Comparison of ENCODE assay signal across 22 cellular contexts in genomic region chr11:34907934-34908593, GRCh38. TPM values are rescaled to one million over a fixed set of nuclear protein-coding genes. Genes with fewer than 3 reads are reported as not detected.
A peak's percentile ranks its signal among the peaks of the same experiment; 100 is the strongest.
DNase-seq lines count a peak whose midpoint lies in the region; ATAC-seq, FAIRE-seq and TF ChIP-seq lines count a peak whose summit lies in the region.
"Had no signal": no experiment of that assay in that cellular context is flagged by ENCODE, and none has a peak within 500 bp of the region (broad histone marks: within the 10 kb centered on the region; RNA-seq: fewer than 3 reads in every experiment).

No MANE protein-coding gene starts in this region.

- no peak overlapping the region for H3K4me3 ChIP-seq in K562
- H3K4me3 ChIP-seq: heart right ventricle, thoracic aorta had no signal

- H3K4me1 Mint-ChIP-seq in naive thymus-derived CD8-positive, alpha-beta T cell, result peaks cover 9 to 22% (median 14%) of the 10 kb centered on the region in 4 donors
- H3K4me1 Mint-ChIP-seq: nephron had no signal

- H3K9me1 ChIP-seq in K562 (ENCODE audit: control insufficient read depth, insufficient read depth, low read length), result no peaks in the 10 kb centered on the region

- H3K4me3 Mint-ChIP-seq in naive thymus-derived CD8-positive, alpha-beta T cell, result no peak overlapping the region
- H3K4me3 Mint-ChIP-seq: effector memory CD8-positive, alpha-beta T cell; nephron had no signal

- ATAC-seq in GM21576 (IDR thresholded peaks at IDR 0.05; ENCODE audit: unreplicated experiment) (peak; percentile 40), HG03442 (IDR thresholded peaks at IDR 0.05; ENCODE audit: unreplicated experiment) (peak; percentile 55), K562 (peak; percentile 52; the same call in 2 of the 3 replicates)
- ATAC-seq in naive thymus-derived CD8-positive, alpha-beta T cell, result no peak
- ATAC-seq: effector memory CD8-positive, alpha-beta T cell; heart right ventricle had no signal

- TF ChIP-seq POLR2A in GM12891 (IDR thresholded peaks at IDR 0.05; ENCODE audit: low read depth, low read length), result no peak
- TF ChIP-seq POLR2A in K562 (conservative IDR thresholded peaks at IDR 0.05), result no peak

- H3K79me2 ChIP-seq in K562 (ENCODE audit: control insufficient read depth, insufficient read depth, low read length), result peaks cover 68% of the 10 kb centered on the region

- CTCF ChIA-PET in K562 (lab: Yijun Ruan, JAX; ENCODE audit: low intra/inter-chr PET ratio), result no interaction called here

- H3K27ac ChIP-seq in K562 (ENCODE audit: extremely low read depth, low read depth, low read length), result no peak overlapping the region
- H3K27ac ChIP-seq: heart right ventricle, thoracic aorta had no signal

- peaks cover 5 to 13% of the 10 kb centered on the region in 2 experiments; a peak in 4 of 5 replicates for H3K4me1 ChIP-seq in K562 (replicated peaks in 1 of 2; ENCODE audit: control insufficient read depth in 2 of 2, insufficient read depth in 2 of 2, low read length in 2 of 2)
- H3K4me1 ChIP-seq: Caco-2 had no signal

- no peak overlapping the region for H3K27ac Mint-ChIP-seq in naive thymus-derived CD8-positive, alpha-beta T cell
- H3K27ac Mint-ChIP-seq: effector memory CD8-positive, alpha-beta T cell; nephron; progenitor cell of endocrine pancreas had no signal

- no peaks in the 10 kb centered on the region for H3K27me3 ChIP-seq in K562 (ENCODE audit: control insufficient read depth in 2 of 2, insufficient read depth in 2 of 2, low read length in 2 of 2)
- H3K27me3 ChIP-seq: heart right ventricle had no signal

- peak; percentile 13 for FAIRE-seq in GM12891 (lab: Jason Lieb, UNC)
- no peak for FAIRE-seq in K562 (lab: Jason Lieb, UNC)
- FAIRE-seq: islet of Langerhans had no signal

- H3K27me3 Mint-ChIP-seq in naive thymus-derived CD8-positive, alpha-beta T cell, result no peaks in the 10 kb centered on the region
- H3K27me3 Mint-ChIP-seq: effector memory CD8-positive, alpha-beta T cell; progenitor cell of endocrine pancreas had no signal

- peaks cover 0 to 17% (median 7%) of the 10 kb centered on the region in 9 donors for H3K9me3 Mint-ChIP-seq in naive thymus-derived CD8-positive, alpha-beta T cell
- H3K9me3 Mint-ChIP-seq: effector memory CD8-positive, alpha-beta T cell had no signal

- H3K36me3 ChIP-seq in K562 (ENCODE audit: control insufficient read depth, insufficient read depth, low read length), result peaks cover 17% of the 10 kb centered on the region; the same call in 2 of the 3 replicates
- H3K36me3 ChIP-seq: thoracic aorta had no signal

- no peak overlapping the region for H2AFZ ChIP-seq in K562 (ENCODE audit: low read depth, low read length)

- peaks cover 8% of the 10 kb centered on the region for H4K20me1 ChIP-seq in K562 (replicated peaks; ENCODE audit: control insufficient read depth, insufficient read depth, low read length)

- in situ Hi-C loops in K562 (cut with MboI), result no loop called here
- in situ Hi-C loops in GM13976 (cut with MboI; ENCODE audit: low sequenced_read_pairs, unreplicated experiment), result no loop called here

- H3K4me2 ChIP-seq in K562 (ENCODE audit: insufficient read depth, low read length), result no peak overlapping the region

- no peaks in the 10 kb centered on the region for H3K9me3 ChIP-seq in K562 (replicated peaks; ENCODE audit: control insufficient read depth, insufficient read depth, low read depth, low read length)
- H3K9me3 ChIP-seq: Caco-2, thoracic aorta had no signal

- TF ChIP-seq CTCF in K562 (IDR thresholded peaks at IDR 0.05 in 2 of 3, conservative IDR thresholded peaks at IDR 0.05 in 1 of 3; ENCODE audit: insufficient read depth in 2 of 3, low read depth in 1 of 3, low read length in 3 of 3) (no peak), GM13976 (IDR thresholded peaks at IDR 0.05; ENCODE audit: borderline replicate concordance, control extremely low read depth, extremely low read depth, insufficient read depth, missing control alignments) (no peak)

- DNase-seq in GM12891 (ENCODE audit: insufficient read length, low spot score), result no peak
- peak in 1 of 4 experiments; percentile 18 for DNase-seq in K562 (ENCODE audit: extremely low read depth in 1 of 4, low spot score in 3 of 4)
- DNase-seq in naive thymus-derived CD8-positive, alpha-beta T cell, result no peak
- no peak for DNase-seq in cerebellar cortex (ENCODE audit: low spot score)
- DNase-seq in mesenteric fat pad (ENCODE audit: low spot score), result no peak
- no peak for DNase-seq in GM13976 (ENCODE audit: low spot score)
- DNase-seq: activated CD4-positive, CD25-positive, alpha-beta regulatory T cell; amniotic stem cell; Caco-2; central memory CD4-positive, alpha-beta T cell; effector memory CD8-positive, alpha-beta T cell; heart right ventricle; mesendoderm; NCI-H226; Right ventricle myocardium superior; T-helper 2 cell had no signal

- intact Hi-C loops in K562 (cut with micrococcal nuclease), result no loop called here

- POLR2A ChIA-PET in K562 (lab: Yijun Ruan, JAX), result interaction anchor here (1.5 to 1.6 kb wide), 2 partner anchors 8 to 9 kb away, joined by 3 to 5 read pairs; partner anchors contain the start of genes APIP and PDHX
- POLR2A ChIA-PET in naive thymus-derived CD8-positive, alpha-beta T cell (lab: Charles Lee), result interaction anchor here (0.6 kb wide), 1 partner anchor 470 kb away, joined by 3 read pairs; no protein-coding TSS in a partner anchor

- BruUV-seq in K562 (replicated peaks; lab: Mats Ljungman, UMichigan), result no TSS peak

- H3K9ac ChIP-seq in K562 (ENCODE audit: insufficient read depth in 1 of 2, low read depth in 2 of 2, low read length in 2 of 2), result no peak overlapping the region

- H3K36me3 Mint-ChIP-seq in naive thymus-derived CD8-positive, alpha-beta T cell, result peaks cover 9 to 33% (median 20%) of the 10 kb centered on the region in 3 donors

- no peak for TF ChIP-seq RAD21 in K562 (CRISPR knock-in tag; conservative IDR thresholded peaks at IDR 0.05 in 1 of 2, IDR thresholded peaks at IDR 0.05 in 1 of 2)

- TF ChIP-seq EP300 in K562 (IDR thresholded peaks at IDR 0.05; ENCODE audit: low read length), result no peak

- 63% methylated on average over 3 of the region's 3 CpGs for WGBS in K562 (ENCODE audit: insufficient coverage, low coverage, missing lambda C conversion rate)

TF ChIP-seq in GM12891, 5 proteins besides CTCF, POLR2A, EP300 and RAD21 (continues in another document):
- TF ChIP-seq TAF1 (IDR thresholded peaks at IDR 0.05; ENCODE audit: low read depth, low read length) (no peak), PAX5 (IDR thresholded peaks at IDR 0.05; ENCODE audit: insufficient read depth, low read length, severe bottlenecking) (no peak), POLR2AphosphoS5 (IDR thresholded peaks at IDR 0.05; ENCODE audit: low read depth, low read length) (no peak), SPI1 (IDR thresholded peaks at IDR 0.05; ENCODE audit: low read depth, low read length) (no peak)

TF ChIP-seq in K562, 482 proteins besides CTCF, POLR2A, EP300 and RAD21 (continues in another document):
- TF ChIP-seq FOSL1 (tag; conservative IDR thresholded peaks at IDR 0.05) (peak; percentile 90), JUNB (CRISPR knock-in tag; conservative IDR thresholded peaks at IDR 0.05) (0 out of 2 replicates have a peak, but pooled peaks have one; percentile 42)

RNA-seq across cellular contexts. Expression of gene APIP, which starts 8.1 kb away (rescaled TPM):
- polyA plus RNA-seq in GM12891 (2012; ENCODE audit: low read depth, missing spikeins), result 30.8 TPM
- 4.8 and 13.9 TPM in 2 replicates for total RNA-seq in K562 (2011; cell fraction: chromatin; rRNA removed; ENCODE audit: low replicate concordance)
- total RNA-seq in K562 (2011; cell fraction: nucleolus; rRNA removed), result 3.8 and 5.9 TPM in 2 replicates
- total RNA-seq in K562 (2011; cell fraction: nucleoplasm; rRNA removed), result 8.6 and 9.2 TPM in 2 replicates
- 49.8 and 63.7 TPM in 2 replicates for total RNA-seq in K562 (2014; rRNA removed)
- 91.4 and 96.8 TPM in 2 replicates for total RNA-seq in K562 (2014; rRNA removed; fragmentation: Illumina TruSeq; extraction: Trizol)
- total RNA-seq in K562 (2015; rRNA removed; fragmentation: Illumina TruSeq; extraction: Trizol), result 79.7 and 92.2 TPM in 2 replicates
- 63.8 and 67.4 TPM in 2 replicates for total RNA-seq in K562 (2021)
- polyA plus RNA-seq in K562 (2011; rRNA removed), result 49.5 and 65.7 TPM in 2 replicates
- polyA plus RNA-seq in K562 (2011; cell fraction: cytosol; rRNA removed), result 15.0 and 31.1 TPM in 2 replicates
- 15.0 and 26.2 TPM in 2 replicates for polyA plus RNA-seq in K562 (2011; cell fraction: nucleus; rRNA removed)
- 53.1 and 71.4 TPM in 2 replicates for polyA plus RNA-seq in K562 (2012)
- polyA plus RNA-seq in K562 (2014; fragmentation: Illumina TruSeq; extraction: Trizol), result 66.0 and 76.7 TPM in 2 replicates
- 100 to 1,000 TPM; 100 to 110 TPM for polyA plus RNA-seq in K562 (2014; fragmentation: Nextera tagmentation; extraction: Ambion mirVana)
- 80.3 and 82.8 TPM in 2 replicates for polyA plus RNA-seq in K562 (2014; rRNA removed)
- polyA minus RNA-seq in K562 (2011; rRNA and poly(A)+ RNA removed), result 32.2 and 38.1 TPM in 2 replicates
- 21.0 and 22.5 TPM in 2 replicates for polyA minus RNA-seq in K562 (2011; cell fraction: cytosol; rRNA and poly(A)+ RNA removed)
- polyA minus RNA-seq in K562 (2011; cell fraction: nucleus; rRNA and poly(A)+ RNA removed), result 4.8 and 8.4 TPM in 2 replicates
- total RNA-seq in naive thymus-derived CD8-positive, alpha-beta T cell, result 10 to 100 TPM; 20.6 to 23.2 TPM
- 10 to 100 TPM; 15.1 to 17.4 (median 15.5) TPM for polyA plus RNA-seq in naive thymus-derived CD8-positive, alpha-beta T cell
- total RNA-seq in mesenteric fat pad, result 56.4 TPM

RNA-seq across cellular contexts. Expression of gene PDHX, which starts 8.4 kb away (rescaled TPM):
- 16.9 TPM for polyA plus RNA-seq in GM12891 (2012; ENCODE audit: low read depth, missing spikeins)
- total RNA-seq in K562 (2011; cell fraction: chromatin; rRNA removed; ENCODE audit: low replicate concordance), result 20.9 and 58.2 TPM in 2 replicates
- 10.5 and 13.6 TPM in 2 replicates for total RNA-seq in K562 (2011; cell fraction: nucleolus; rRNA removed)
- 13.7 and 14.1 TPM in 2 replicates for total RNA-seq in K562 (2011; cell fraction: nucleoplasm; rRNA removed)
- total RNA-seq in K562 (2014; rRNA removed) (23.7 and 28.4 TPM in 2 replicates), K562 (2014; rRNA removed; fragmentation: Illumina TruSeq; extraction: Trizol) (41.3 and 47.6 TPM in 2 replicates), K562 (2015; rRNA removed; fragmentation: Illumina TruSeq; extraction: Trizol) (38.5 and 38.9 TPM in 2 replicates), K562 (2021) (35.0 and 41.3 TPM in 2 replicates), mesenteric fat pad (57.9 TPM)
- polyA plus RNA-seq in K562 (2011; rRNA removed) (27.5 and 32.9 TPM in 2 replicates), K562 (2014; fragmentation: Illumina TruSeq; extraction: Trizol) (37.9 and 43.5 TPM in 2 replicates), K562 (2014; fragmentation: Nextera tagmentation; extraction: Ambion mirVana) (10 to 100 TPM; 20.8 to 31.2 TPM), K562 (2014; rRNA removed) (21.6 and 24.0 TPM in 2 replicates)
- polyA plus RNA-seq in K562 (2011; cell fraction: cytosol; rRNA removed), result 14.9 and 23.2 TPM in 2 replicates
- polyA plus RNA-seq in K562 (2011; cell fraction: nucleus; rRNA removed), result 16.6 and 20.2 TPM in 2 replicates
- polyA plus RNA-seq in K562 (2012), result 25.6 and 31.6 TPM in 2 replicates
- polyA minus RNA-seq in K562 (2011; rRNA and poly(A)+ RNA removed), result 54.1 and 64.9 TPM in 2 replicates
- polyA minus RNA-seq in K562 (2011; cell fraction: cytosol; rRNA and poly(A)+ RNA removed), result 20.7 and 24.3 TPM in 2 replicates
- polyA minus RNA-seq in K562 (2011; cell fraction: nucleus; rRNA and poly(A)+ RNA removed), result 20.5 and 32.1 TPM in 2 replicates
- total RNA-seq in naive thymus-derived CD8-positive, alpha-beta T cell, result 10 to 100 TPM; 42.6 to 46.6 TPM
- polyA plus RNA-seq in naive thymus-derived CD8-positive, alpha-beta T cell, result 10 to 100 TPM; 14.3 to 15.4 (median 15.3) TPM

Comparison
In these comparisons a context has a peak if more than half of its experiments do, and no peak if none do; other contexts are left out.
1. ATAC-seq: peak in GM21576 (single experiment), HG03442 (single experiment) and K562 (single experiment); none in naive thymus-derived CD8-positive, alpha-beta T cell (0 of 2).